ENCODE assay signal across 8 cellular contexts in genomic region chr14:90522585-90523191, GRCh38.
DNase-seq lines count a peak whose midpoint lies in the region; ATAC-seq and TF ChIP-seq lines count a peak whose summit lies in the region.

No MANE protein-coding gene starts in this region.

- no peaks in the 10 kb centered on the region for H3K36me3 Mint-ChIP-seq in activated CD4-positive, alpha-beta memory T cell treated with anti-CD3 and anti-CD28 coated beads, Interleukin-2, amount 10 ng/mL, durations not matched to agents 7 days and 5 days (ENCODE audit: low read depth)

- no peaks in the 10 kb centered on the region for H3K4me1 Mint-ChIP-seq in activated CD4-positive, alpha-beta memory T cell treated with anti-CD3 and anti-CD28 coated beads, Interleukin-2, amount 10 ng/mL, durations not matched to agents 7 days and 5 days

- H3K9ac ChIP-seq in BLaER1 = no peak overlapping the region

- H3K4me3 Mint-ChIP-seq in activated CD4-positive, alpha-beta memory T cell treated with anti-CD3 and anti-CD28 coated beads, Interleukin-2, amount 10 ng/mL, durations not matched to agents 7 days and 5 days = no peak overlapping the region

- no peak for ATAC-seq in lung (ENCODE audit: insufficient read depth, low FRiP score)
- no peak for ATAC-seq in GM18505 (IDR thresholded peaks at IDR 0.05; ENCODE audit: unreplicated experiment)
- no peak for ATAC-seq in HG03095 (IDR thresholded peaks at IDR 0.05; ENCODE audit: unreplicated experiment)

- H3K9me3 Mint-ChIP-seq in activated CD4-positive, alpha-beta memory T cell treated with anti-CD3 and anti-CD28 coated beads, Interleukin-2, amount 10 ng/mL, durations not matched to agents 7 days and 5 days = peaks cover 14% of the 10 kb centered on the region

- H3K27ac Mint-ChIP-seq in activated CD4-positive, alpha-beta memory T cell treated with anti-CD3 and anti-CD28 coated beads, Interleukin-2, amount 10 ng/mL, durations not matched to agents 7 days and 5 days = no peak overlapping the region

- POLR2A ChIA-PET in RWPE1 (lab: Yijun Ruan, JAX; ENCODE audit: low non-redundant PET) = interaction anchor here (0.8 kb wide), 1 partner anchor 13 kb away, joined by 3 read pairs; no protein-coding TSS in a partner anchor
- POLR2A ChIA-PET in activated CD4-positive, alpha-beta memory T cell treated with anti-CD3 and anti-CD28 coated beads, Interleukin-2, amount 10 ng/mL, durations not matched to agents 7 days and 5 days (lab: Charles Lee) = no interaction called here

- no peak overlapping the region for H3K4me3 ChIP-seq in BLaER1
- no peak overlapping the region for H3K4me3 ChIP-seq in lung

- H3K27me3 ChIP-seq in BLaER1 = no peaks in the 10 kb centered on the region
- no peaks in the 10 kb centered on the region for H3K27me3 ChIP-seq in lung (ENCODE audit: control insufficient read depth, insufficient read depth)

- H3K9me3 ChIP-seq in BLaER1 (peaks cover 28% of the 10 kb centered on the region), lung (ENCODE audit: control insufficient read depth in 2 of 2, insufficient read depth in 1 of 2, low read length in 1 of 2) (peaks cover 0 to 3% of the 10 kb centered on the region in 2 donors)

- H3K4me2 ChIP-seq in BLaER1 = peak overlapping the region; percentile 75

- WGBS in lung, 2 donors = 36 to 61% methylated on average over 21 of the region's 21 CpGs

- H3K27ac ChIP-seq in BLaER1 (peak overlapping the region; percentile 49), lung (ENCODE audit: low read depth in 1 of 2, low read length in 1 of 2) (no peak overlapping the region), RWPE1 (no peak overlapping the region)

- no peaks in the 10 kb centered on the region for H4K20me1 ChIP-seq in BLaER1

- CTCF ChIA-PET in RWPE1 (lab: Yijun Ruan, JAX) = interaction anchor here (0.6 to 1.3 kb wide), 2 partner anchors 123 kb away, joined by 3 read pairs; no protein-coding TSS in a partner anchor
- CTCF ChIA-PET in activated CD4-positive, alpha-beta memory T cell treated with anti-CD3 and anti-CD28 coated beads, Interleukin-2, amount 10 ng/mL, durations not matched to agents 7 days and 5 days (lab: Charles Lee) = no interaction called here

- peaks cover 56% of the 10 kb centered on the region for H3K4me1 ChIP-seq in BLaER1
- H3K4me1 ChIP-seq in lung (ENCODE audit: control insufficient read depth in 2 of 2, insufficient read depth in 2 of 2, low read length in 2 of 2) = peaks cover 2 to 10% of the 10 kb centered on the region in 2 donors

- TF ChIP-seq POLR2A in GM18505 (IDR thresholded peaks at IDR 0.05; ENCODE audit: borderline replicate concordance, extremely low read depth, insufficient read depth, insufficient read length) = no peak

- peak; percentile 97 for DNase-seq in NCI-H2107 treated with DMSO at 0.1 percent for 48 hours (lab: John Stamatoyannopoulos, UW; ENCODE audit: unreplicated experiment)
- DNase-seq in astrocyte of the hippocampus (ENCODE audit: low read depth, low spot score) = peak; percentile 96
- peak; percentile 60 for DNase-seq in lung (ENCODE audit: low spot score)
- DNase-seq in RWPE1 (ENCODE audit: low spot score) = no peak
- DNase-seq in activated CD4-positive, alpha-beta memory T cell treated with anti-CD3 and anti-CD28 coated beads, Interleukin-2, amount 10 ng/mL, durations not matched to agents 7 days and 5 days = no peak

- no peak for TF ChIP-seq CTCF in lung (IDR thresholded peaks at IDR 0.05; ENCODE audit: control extremely low read depth, extremely low read depth)
- no peak for TF ChIP-seq CTCF in RWPE1 (conservative IDR thresholded peaks at IDR 0.05; ENCODE audit: low read depth)

- no peaks in the 10 kb centered on the region for H3K27me3 Mint-ChIP-seq in activated CD4-positive, alpha-beta memory T cell treated with anti-CD3 and anti-CD28 coated beads, Interleukin-2, amount 10 ng/mL, durations not matched to agents 7 days and 5 days

- H3K36me3 ChIP-seq in BLaER1 (no peaks in the 10 kb centered on the region), lung (ENCODE audit: control insufficient read depth in 2 of 2, insufficient read depth in 2 of 2, low read length in 2 of 2) (no peaks in the 10 kb centered on the region)

Comparison
In these comparisons a context has a peak if more than half of its experiments do, and no peak if none do; other contexts are left out.
1. DNase-seq: peak in NCI-H2107 treated with DMSO at 0.1 percent for 48 hours (single experiment), astrocyte of the hippocampus (single experiment) and lung (single experiment); none in RWPE1 (single experiment) and activated CD4-positive, alpha-beta memory T cell treated with anti-CD3 and anti-CD28 coated beads, Interleukin-2, amount 10 ng/mL, durations not matched to agents 7 days and 5 days (single experiment).